ENCODE assay signal across 11 cellular contexts in genomic region chr7:4483851-4484250, GRCh38.
"Had no signal": no experiment of that assay in that cellular context is flagged by ENCODE, and none has a peak within 500 bp of the region (broad histone marks: within the 10 kb centered on the region; RNA-seq: fewer than 3 reads in every experiment).

No MANE protein-coding gene starts in this region.

- ATAC-seq: GM23338, HCT116 had no signal

- H3K4me1 ChIP-seq: HAP-1 had no signal

- H3K27ac Mint-ChIP-seq: GM23338, H9, HFFc6 had no signal

- H3K9ac ChIP-seq: GM23248 had no signal

- H3K4me1 Mint-ChIP-seq: GM23338 had no signal

- H3K4me3 Mint-ChIP-seq: GM23338, H9, HFFc6 had no signal

- H3K36me3 ChIP-seq: HAP-1 had no signal

- FAIRE-seq: H1, H54 had no signal

- H2AFZ ChIP-seq: GM23248, GM23338 had no signal

- DNase-seq: GM23248, GOT3, H7, H9, HCEC 1CT, HFFc6 had no signal

- H3K4me3 ChIP-seq: GM23248, GM23338, HAP-1 had no signal

- H3K9me3 ChIP-seq: HAP-1 had no signal

- H3K4me2 ChIP-seq: GM23338 had no signal

- H3K27ac ChIP-seq: GM23248 had no signal
